Comparison of ENCODE assay signal across 8 cellular contexts in the genomic region with DNA sequence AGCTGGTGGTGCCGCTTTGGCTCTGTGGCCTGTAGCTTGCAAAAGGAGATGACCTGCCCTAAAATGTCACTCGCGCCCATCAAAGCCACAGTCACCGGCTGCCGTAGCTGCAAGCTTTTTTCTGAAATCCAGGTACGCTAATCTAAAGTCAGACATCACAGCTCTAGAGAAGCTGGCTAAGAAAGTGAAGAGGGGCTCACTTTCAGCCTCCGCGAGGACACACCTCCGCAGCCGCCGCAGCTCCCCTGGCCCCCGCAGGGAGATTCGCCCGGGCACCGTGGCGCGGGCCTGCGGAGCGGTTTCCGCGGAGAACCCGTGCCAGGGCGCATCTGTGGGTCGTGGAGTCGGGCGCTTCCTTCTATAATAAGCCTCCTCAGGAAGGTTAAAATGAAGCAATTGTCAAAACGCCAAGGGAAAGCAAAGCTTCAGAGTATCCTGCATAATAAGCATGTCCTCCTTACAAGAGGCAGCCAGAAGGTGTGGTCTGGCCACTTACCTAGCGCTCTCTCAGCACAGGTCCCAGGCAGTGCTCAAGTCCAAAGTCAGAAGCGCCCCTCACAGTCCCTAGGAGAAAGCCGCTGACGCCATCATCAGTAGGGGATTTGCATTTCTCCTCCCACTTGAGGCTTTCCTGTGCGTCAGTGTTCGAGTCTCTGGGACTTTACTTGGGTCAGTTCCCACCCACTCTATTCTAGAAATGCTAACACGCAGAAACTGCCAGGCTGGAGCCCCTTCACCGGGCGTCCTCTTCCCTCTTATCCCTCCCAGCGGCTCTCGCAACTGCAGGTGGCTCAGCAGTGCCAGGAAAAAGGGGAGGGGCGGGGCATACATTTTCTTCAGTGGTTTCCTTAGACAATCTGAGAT. TPM values are rescaled to one million over a fixed set of nuclear protein-coding genes. Genes with fewer than 3 reads are reported as not detected.
DNase-seq lines count a peak whose midpoint lies in the region; ATAC-seq and TF ChIP-seq lines count a peak whose summit lies in the region.

Gene STAT4, minus strand, starts transcription at position 544 of the 864 bp plus-strand sequence. CDS start 2,791 bp downstream, outside the sequence.

- peaks cover 65 to 76% (median 71%) of the 10 kb centered on the region in 3 donors for H3K4me1 Mint-ChIP-seq in CD8-positive, alpha-beta memory T cell
- peaks cover 30% of the 10 kb centered on the region for H3K4me1 Mint-ChIP-seq in activated B cell treated with CpG ODN at 0.5 μM for 24 hours

- peak; percentile 92 for ATAC-seq in activated B cell treated with CpG ODN at 0.5 μM for 24 hours (ENCODE audit: low read depth)

- intact Hi-C loops in activated B cell treated with CpG ODN at 0.5 μM for 24 hours (cut with micrococcal nuclease) = loop anchor here (1.0 to 10.0 kb wide), 6 partner anchors 136 to 1488 kb away; partner anchors contain the start of genes ASNSD1, GLS, NABP1 and ORMDL1

- H3K4me3 ChIP-seq in CD8-positive, alpha-beta memory T cell (ENCODE audit: low read length) = peak within 1 kb of the TSS; percentile 98
- H3K4me3 ChIP-seq in cardiac fibroblast (replicated peaks in 1 of 2; ENCODE audit: low read depth in 2 of 2, low read length in 2 of 2) = peak within 1 kb of the TSS; percentile 47 to 49
- peak within 1 kb of the TSS; percentile 50 to 63 (median 56) for H3K4me3 ChIP-seq in liver (ENCODE audit: low read depth in 1 of 3, low read length in 3 of 3)

- peak within 1 kb of the TSS; percentile 90 to 98 (median 98) for H3K4me3 Mint-ChIP-seq in CD8-positive, alpha-beta memory T cell
- peak within 1 kb of the TSS; percentile 89 for H3K4me3 Mint-ChIP-seq in activated B cell treated with CpG ODN at 0.5 μM for 24 hours

- POLR2A ChIA-PET in CD8-positive, alpha-beta memory T cell (lab: Charles Lee) = interaction anchor here (0.8 to 3.4 kb wide), 19 partner anchors 22 to 526 kb away, joined by 3 to 26 read pairs (median 4); partner anchors contain the start of gene GLS
- POLR2A ChIA-PET in activated B cell treated with CpG ODN at 0.5 μM for 24 hours (lab: Charles Lee) = interaction anchor here (1.0 to 1.6 kb wide), 6 partner anchors 44 to 526 kb away, joined by 3 to 9 read pairs (median 4); partner anchors contain the start of genes NABP1 and STAT1

- H3K36me3 Mint-ChIP-seq in CD8-positive, alpha-beta memory T cell = peaks cover 11 to 41% (median 12%) of the 10 kb centered on the region in 3 donors
- peaks cover 8% of the 10 kb centered on the region for H3K36me3 Mint-ChIP-seq in activated B cell treated with CpG ODN at 0.5 μM for 24 hours (ENCODE audit: low read depth)

- no peaks in the 10 kb centered on the region for H3K9me3 Mint-ChIP-seq in CD8-positive, alpha-beta memory T cell
- H3K9me3 Mint-ChIP-seq in activated B cell treated with CpG ODN at 0.5 μM for 24 hours = no peaks in the 10 kb centered on the region

- WGBS in liver = 5% methylated on average over 39 of the region's 39 CpGs

- H3K27ac ChIP-seq in CD8-positive, alpha-beta memory T cell (ENCODE audit: low read depth, low read length) = peak within 1 kb of the TSS; percentile 97
- H3K27ac ChIP-seq in liver (ENCODE audit: low read depth in 1 of 2, low read length in 2 of 2) = peak within 1 kb of the TSS in 1 of 2 donors; percentile 37

- H3K36me3 ChIP-seq in CD8-positive, alpha-beta memory T cell (ENCODE audit: insufficient read depth, low read length) = peaks cover 21% of the 10 kb centered on the region
- no peaks in the 10 kb centered on the region for H3K36me3 ChIP-seq in liver (ENCODE audit: control insufficient read depth in 4 of 4, insufficient read depth in 3 of 4, low read depth in 1 of 4, low read length in 3 of 4)

- TF ChIP-seq CTCF in GM20000 (IDR thresholded peaks at IDR 0.05; ENCODE audit: extremely low read depth, missing control alignments) = no peak
- TF ChIP-seq CTCF in activated B cell treated with CpG ODN at 0.5 μM for 24 hours (IDR thresholded peaks at IDR 0.05) = no peak
- no peak for TF ChIP-seq CTCF in cardiac fibroblast (IDR thresholded peaks at IDR 0.05; ENCODE audit: low read depth, low read length)
- TF ChIP-seq CTCF in liver (IDR thresholded peaks at IDR 0.05; ENCODE audit: low read depth, low read length, missing input control) = no peak

- H3K4me1 ChIP-seq in CD8-positive, alpha-beta memory T cell (ENCODE audit: insufficient read depth, low read length) = peaks cover 51% of the 10 kb centered on the region
- peaks cover 0 to 14% (median 7%) of the 10 kb centered on the region in 4 donors for H3K4me1 ChIP-seq in liver (ENCODE audit: control insufficient read depth in 4 of 4, insufficient read depth in 4 of 4, low read length in 3 of 4)

- peak within 1 kb of the TSS; percentile 85 to 100 (median 96) for H3K27ac Mint-ChIP-seq in CD8-positive, alpha-beta memory T cell
- H3K27ac Mint-ChIP-seq in activated B cell treated with CpG ODN at 0.5 μM for 24 hours = peak within 1 kb of the TSS; percentile 79

- H3K9me3 ChIP-seq in CD8-positive, alpha-beta memory T cell (ENCODE audit: low read length) = no peaks in the 10 kb centered on the region
- no peaks in the 10 kb centered on the region for H3K9me3 ChIP-seq in liver (ENCODE audit: control insufficient read depth in 4 of 4, low read length in 3 of 4)

- H3K27me3 ChIP-seq in CD8-positive, alpha-beta memory T cell (ENCODE audit: insufficient read depth, low read length, poor library complexity, severe bottlenecking) = no peaks in the 10 kb centered on the region
- no peaks in the 10 kb centered on the region for H3K27me3 ChIP-seq in liver (ENCODE audit: control insufficient read depth in 4 of 4, insufficient read depth in 4 of 4, low read length in 3 of 4)

- peak; percentile 70 to 92 (median 89) for DNase-seq in CD8-positive, alpha-beta memory T cell
- DNase-seq in GM20000 (ENCODE audit: low spot score) (peak; percentile 73), HT-29 (ENCODE audit: low spot score) (peak; percentile 16), activated B cell treated with CpG ODN at 0.5 μM for 24 hours (peak; percentile 55), cardiac fibroblast (ENCODE audit: low read depth in 2 of 2) (peak; percentile 50 to 58), HCEC 1CT (no peak)
- peak; percentile 59 to 80 (median 80) for DNase-seq in stimulated activated CD4-positive, alpha-beta T cell treated with anti-CD3 and anti-CD28 coated beads, TNF-alpha, amount 100 ng/mL, for 24 hours (ENCODE audit: low read depth in 3 of 3)

- CTCF ChIA-PET in CD8-positive, alpha-beta memory T cell (lab: Charles Lee) = interaction anchor here (0.7 to 16.3 kb wide), 10 partner anchors 12 to 112 kb away, joined by 3 to 390 read pairs (median 3); no protein-coding TSS in a partner anchor
- CTCF ChIA-PET in activated B cell treated with CpG ODN at 0.5 μM for 24 hours (lab: Charles Lee) = interaction anchor here (1.0 to 2.4 kb wide), 2 partner anchors 14 to 98 kb away, joined by 3 to 16 read pairs; no protein-coding TSS in a partner anchor

- H3K9ac ChIP-seq in liver (ENCODE audit: low read depth in 1 of 2, low read length in 2 of 2) = peak within 1 kb of the TSS; percentile 30 to 55

- peaks cover 0 to 2% of the 10 kb centered on the region in 2 donors for H3K27me3 Mint-ChIP-seq in CD8-positive, alpha-beta memory T cell
- H3K27me3 Mint-ChIP-seq in activated B cell treated with CpG ODN at 0.5 μM for 24 hours = peaks cover 8% of the 10 kb centered on the region

- no peak for TF ChIP-seq RAD21 in liver (IDR thresholded peaks at IDR 0.05)

TF ChIP-seq in liver, 16 proteins besides CTCF, POLR2A, EP300 and RAD21:
- TF ChIP-seq SP1 (IDR thresholded peaks at IDR 0.05) (no peak), ATF3 (IDR thresholded peaks at IDR 0.05) (no peak), JUND (IDR thresholded peaks at IDR 0.05) (no peak), EGR1 (IDR thresholded peaks at IDR 0.05; ENCODE audit: low read depth in 2 of 2) (no peak), FOXA1 (IDR thresholded peaks at IDR 0.05) (no peak)
- TF ChIP-seq, protein P1, sequence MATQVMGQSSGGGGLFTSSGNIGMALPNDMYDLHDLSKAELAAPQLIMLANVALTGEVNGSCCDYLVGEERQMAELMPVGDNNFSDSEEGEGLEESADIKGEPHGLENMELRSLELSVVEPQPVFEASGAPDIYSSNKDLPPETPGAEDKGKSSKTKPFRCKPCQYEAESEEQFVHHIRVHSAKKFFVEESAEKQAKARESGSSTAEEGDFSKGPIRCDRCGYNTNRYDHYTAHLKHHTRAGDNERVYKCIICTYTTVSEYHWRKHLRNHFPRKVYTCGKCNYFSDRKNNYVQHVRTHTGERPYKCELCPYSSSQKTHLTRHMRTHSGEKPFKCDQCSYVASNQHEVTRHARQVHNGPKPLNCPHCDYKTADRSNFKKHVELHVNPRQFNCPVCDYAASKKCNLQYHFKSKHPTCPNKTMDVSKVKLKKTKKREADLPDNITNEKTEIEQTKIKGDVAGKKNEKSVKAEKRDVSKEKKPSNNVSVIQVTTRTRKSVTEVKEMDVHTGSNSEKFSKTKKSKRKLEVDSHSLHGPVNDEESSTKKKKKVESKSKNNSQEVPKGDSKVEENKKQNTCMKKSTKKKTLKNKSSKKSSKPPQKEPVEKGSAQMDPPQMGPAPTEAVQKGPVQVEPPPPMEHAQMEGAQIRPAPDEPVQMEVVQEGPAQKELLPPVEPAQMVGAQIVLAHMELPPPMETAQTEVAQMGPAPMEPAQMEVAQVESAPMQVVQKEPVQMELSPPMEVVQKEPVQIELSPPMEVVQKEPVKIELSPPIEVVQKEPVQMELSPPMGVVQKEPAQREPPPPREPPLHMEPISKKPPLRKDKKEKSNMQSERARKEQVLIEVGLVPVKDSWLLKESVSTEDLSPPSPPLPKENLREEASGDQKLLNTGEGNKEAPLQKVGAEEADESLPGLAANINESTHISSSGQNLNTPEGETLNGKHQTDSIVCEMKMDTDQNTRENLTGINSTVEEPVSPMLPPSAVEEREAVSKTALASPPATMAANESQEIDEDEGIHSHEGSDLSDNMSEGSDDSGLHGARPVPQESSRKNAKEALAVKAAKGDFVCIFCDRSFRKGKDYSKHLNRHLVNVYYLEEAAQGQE (IDR thresholded peaks at IDR 0.05) = no peak

RNA-seq across cellular contexts. Expression of gene STAT4, which starts in this region (rescaled TPM):
- total RNA-seq in CD8-positive, alpha-beta memory T cell = 10 to 100 TPM; 53.0 to 54.7 TPM
- polyA plus RNA-seq in CD8-positive, alpha-beta memory T cell = 88.2 TPM
- total RNA-seq in HT-29 (2014; rRNA removed; shearing (Covaris generic)) = 0.39 TPM in 1 of 2 replicates, not detected in the other
- total RNA-seq in activated B cell treated with CpG ODN at 0.5 μM for 24 hours = 15.1 and 16.5 TPM in 2 replicates
- total RNA-seq in liver = 1 to 10 TPM; 2.5 to 7.9 TPM
- polyA plus RNA-seq in liver = 1 to 10 TPM in 1 of 2 donors, under 1 TPM in 1; 0.85 to 3.8 TPM

Comparison
In these comparisons a context has a peak if more than half of its experiments do, and no peak if none do; other contexts are left out.
1. RNA of gene STAT4 (polyA plus RNA-seq): 88.2 TPM in CD8-positive, alpha-beta memory T cell (single experiment); 0.85 to 3.8 TPM in liver; every median in the first group is over 10 times any median in the second.
2. Peak in DNase-seq in HT-29; RNA of the gene not detected or under 1 TPM.
3. H3K4me3 ChIP-seq: peak in every context shown above with its lines; median percentile 98 in CD8-positive, alpha-beta memory T cell; 56 in liver; 48 in cardiac fibroblast.